ENCODE assay signal across 25 cellular contexts in genomic region chr9:16561121-16561520, GRCh38.
"Had no signal": no experiment of that assay in that cellular context is flagged by ENCODE, and none has a peak within 500 bp of the region (broad histone marks: within the 10 kb centered on the region; RNA-seq: fewer than 3 reads in every experiment).

No MANE protein-coding gene starts in this region.

- DNase-seq: activated CD4-positive, alpha-beta T cell treated with anti-CD3 and anti-CD28 coated beads for 1 hour; activated CD4-positive, alpha-beta T cell treated with anti-CD3 and anti-CD28 coated beads, Interleukin-2, amount 50 U/mL, for 1 hour; activated CD8-positive, alpha-beta T cell treated with anti-CD3 and anti-CD28 coated beads, Interleukin-2, amount 10 ng/mL, durations not matched to agents 7 days and 5 days; activated gamma-delta T cell treated with Interleukin-2 at 50 U/mL for 16 hours; aorta; colonic mucosa; dorsolateral prefrontal cortex; heart right ventricle; kidney; left lung; naive B cell; nucleus accumbens; right lobe of liver; small intestine; stimulated activated CD4-positive, alpha-beta T cell treated with anti-CD3 and anti-CD28 coated beads, Interleukin-2, amount 100 ng/mL, for 24 hours; stomach; trophoblast cell; uterus had no signal

- H3K4me3 ChIP-seq: colonic mucosa, dorsolateral prefrontal cortex, esophagus muscularis mucosa, heart right ventricle, left lung, lung, right lobe of liver, stomach, uterus had no signal

- ATAC-seq: activated CD8-positive, alpha-beta T cell treated with anti-CD3 and anti-CD28 coated beads, Interleukin-2, amount 10 ng/mL, durations not matched to agents 7 days and 5 days; heart right ventricle; left lung; right lobe of liver; stimulated activated effector memory CD8-positive, alpha-beta T cell treated with anti-CD3 and anti-CD28 coated beads, Interleukin-12 subunit alpha, Interleukin-12 subunit beta, amount 100 ng/mL, for 72 hours had no signal

- H3K27me3 ChIP-seq: colonic mucosa, dorsolateral prefrontal cortex, esophagus muscularis mucosa, heart right ventricle, left lung, right lobe of liver, stomach, uterus had no signal

- H3K9me3 Mint-ChIP-seq: activated naive CD4-positive, alpha-beta T cell treated with anti-CD3 and anti-CD28 coated beads, Interleukin-2, amount 50 U/mL, for 24 hours; brain; T-helper 2 cell treated with Interferon-gamma antibody and Interleukin-4, amounts not matched to agents 5 μg/mL and 100 μg/mL, for 36 hours had no signal

- H3K27ac ChIP-seq: colonic mucosa, dorsolateral prefrontal cortex, esophagus muscularis mucosa, heart right ventricle, left lung, right lobe of liver, stomach, uterus had no signal

- H3K4me1 ChIP-seq: colonic mucosa, heart right ventricle, left lung had no signal

- H3K4me1 Mint-ChIP-seq: activated naive CD4-positive, alpha-beta T cell treated with anti-CD3 and anti-CD28 coated beads, Interleukin-2, amount 50 U/mL, for 24 hours; brain; central memory CD8-positive, alpha-beta T cell; naive B cell; stimulated activated effector memory CD8-positive, alpha-beta T cell treated with anti-CD3 and anti-CD28 coated beads, Interleukin-12 subunit alpha, Interleukin-12 subunit beta, amount 100 ng/mL, for 72 hours had no signal

- H3K27me3 Mint-ChIP-seq: activated naive CD4-positive, alpha-beta T cell treated with anti-CD3 and anti-CD28 coated beads, Interleukin-2, amount 50 U/mL, for 24 hours; central memory CD8-positive, alpha-beta T cell; naive B cell had no signal

- H3K36me3 Mint-ChIP-seq: activated naive CD4-positive, alpha-beta T cell treated with anti-CD3 and anti-CD28 coated beads, Interleukin-2, amount 50 U/mL, for 24 hours; brain; naive B cell; stimulated activated effector memory CD8-positive, alpha-beta T cell treated with anti-CD3 and anti-CD28 coated beads, Interleukin-12 subunit alpha, Interleukin-12 subunit beta, amount 100 ng/mL, for 72 hours had no signal

- H3K4me3 Mint-ChIP-seq: activated CD8-positive, alpha-beta T cell treated with anti-CD3 and anti-CD28 coated beads, Interleukin-2, amount 10 ng/mL, durations not matched to agents 7 days and 5 days; activated naive CD4-positive, alpha-beta T cell treated with anti-CD3 and anti-CD28 coated beads, Interleukin-2, amount 50 U/mL, for 24 hours; brain; central memory CD8-positive, alpha-beta T cell; naive B cell; stimulated activated effector memory CD8-positive, alpha-beta T cell treated with anti-CD3 and anti-CD28 coated beads, Interleukin-12 subunit alpha, Interleukin-12 subunit beta, amount 100 ng/mL, for 72 hours; T-helper 2 cell treated with Interferon-gamma antibody and Interleukin-4, amounts not matched to agents 5 μg/mL and 100 μg/mL, for 36 hours had no signal

- H3K9me3 ChIP-seq: colonic mucosa, esophagus muscularis mucosa, heart right ventricle, left lung, right lobe of liver, stomach, uterus had no signal

- H3K27ac Mint-ChIP-seq: activated CD8-positive, alpha-beta T cell treated with anti-CD3 and anti-CD28 coated beads, Interleukin-2, amount 10 ng/mL, durations not matched to agents 7 days and 5 days; activated naive CD4-positive, alpha-beta T cell treated with anti-CD3 and anti-CD28 coated beads, Interleukin-2, amount 50 U/mL, for 24 hours; brain; naive B cell; stimulated activated effector memory CD8-positive, alpha-beta T cell treated with anti-CD3 and anti-CD28 coated beads, Interleukin-12 subunit alpha, Interleukin-12 subunit beta, amount 100 ng/mL, for 72 hours; T-helper 2 cell treated with Interferon-gamma antibody and Interleukin-4, amounts not matched to agents 5 μg/mL and 100 μg/mL, for 36 hours had no signal

- H3K36me3 ChIP-seq: colonic mucosa, esophagus muscularis mucosa, heart right ventricle, left lung, right lobe of liver, stomach, uterus had no signal
